Comparison of ENCODE assay signal across 19 cellular contexts in the genomic region with DNA sequence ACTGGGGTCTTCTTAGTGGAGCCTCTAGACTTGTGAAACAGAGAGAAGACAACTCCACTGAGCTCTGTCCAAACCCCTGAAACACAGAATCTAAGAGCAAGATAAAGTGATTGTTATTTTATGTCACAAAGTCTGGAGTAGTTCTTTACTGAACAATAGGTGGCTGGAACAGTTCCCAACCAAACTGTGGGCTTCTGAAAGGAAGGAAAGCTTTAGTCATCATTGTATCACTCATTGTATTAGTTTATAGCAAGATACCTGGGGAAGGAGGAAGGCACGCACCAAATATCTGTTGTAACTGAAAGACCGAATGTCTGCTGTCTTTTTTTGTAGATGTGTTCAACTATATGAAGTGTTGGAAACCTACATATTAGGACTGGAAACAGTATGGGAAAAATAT.
"Had no signal": no experiment of that assay in that cellular context is flagged by ENCODE, and none has a peak within 500 bp of the region (broad histone marks: within the 10 kb centered on the region; RNA-seq: fewer than 3 reads in every experiment).

No MANE protein-coding gene starts in this region.

- H3K27ac Mint-ChIP-seq: naive thymus-derived CD4-positive, alpha-beta T cell; nephron progenitor cell; stimulated activated naive B cell treated with anti-CD40 and anti-IgM and Interleukin-4, amounts not matched to agents 10 μg/mL and 1 μg/mL and 100 μg/mL, for 72 hours; stimulated activated naive CD8-positive, alpha-beta T cell treated with anti-CD3 and anti-CD28 coated beads, Interleukin-15, amount 100 ng/mL, for 72 hours had no signal

- ATAC-seq: left colon; left ventricle myocardium superior; naive thymus-derived CD4-positive, alpha-beta T cell; right lobe of liver; stimulated activated naive B cell treated with anti-CD40 and anti-IgM and Interleukin-4, amounts not matched to agents 10 μg/mL and 1 μg/mL and 100 μg/mL, for 72 hours; stimulated activated naive CD8-positive, alpha-beta T cell treated with anti-CD3 and anti-CD28 coated beads, Interleukin-15, amount 100 ng/mL, for 72 hours had no signal

- DNase-seq: effector memory CD4-positive, alpha-beta T cell; esophagus squamous epithelium; foreskin melanocyte; head of caudate nucleus; left colon; left ventricle myocardium superior; naive thymus-derived CD4-positive, alpha-beta T cell; nephron progenitor cell; retina; right lobe of liver; spleen; stimulated activated CD4-positive, alpha-beta T cell treated with anti-CD3 and anti-CD28 coated beads, Interleukin-15, amount 100 ng/mL, for 24 hours; stimulated activated CD4-positive, alpha-beta T cell treated with anti-CD3 and anti-CD28 coated beads, Interleukin-2, amount 100 ng/mL, for 24 hours; stimulated activated CD4-positive, alpha-beta T cell treated with anti-CD3 and anti-CD28 coated beads, Interleukin-4, amount 100 ng/mL, for 4 hours; stimulated activated naive B cell treated with anti-CD40 and anti-IgM and Interleukin-4, amounts not matched to agents 10 μg/mL and 1 μg/mL and 100 μg/mL, for 72 hours; stimulated activated naive CD8-positive, alpha-beta T cell treated with anti-CD3 and anti-CD28 coated beads, Interleukin-15, amount 100 ng/mL, for 72 hours; testis; transverse colon had no signal

- FAIRE-seq: endometrium had no signal

- H3K36me3 Mint-ChIP-seq: naive thymus-derived CD4-positive, alpha-beta T cell; stimulated activated naive B cell treated with anti-CD40 and anti-IgM and Interleukin-4, amounts not matched to agents 10 μg/mL and 1 μg/mL and 100 μg/mL, for 72 hours had no signal

- H3K27me3 Mint-ChIP-seq: stimulated activated naive B cell treated with anti-CD40 and anti-IgM and Interleukin-4, amounts not matched to agents 10 μg/mL and 1 μg/mL and 100 μg/mL, for 72 hours; stimulated activated naive CD8-positive, alpha-beta T cell treated with anti-CD3 and anti-CD28 coated beads, Interleukin-15, amount 100 ng/mL, for 72 hours had no signal

- H3K4me1 Mint-ChIP-seq: naive thymus-derived CD4-positive, alpha-beta T cell; nephron progenitor cell; stimulated activated naive B cell treated with anti-CD40 and anti-IgM and Interleukin-4, amounts not matched to agents 10 μg/mL and 1 μg/mL and 100 μg/mL, for 72 hours; stimulated activated naive CD8-positive, alpha-beta T cell treated with anti-CD3 and anti-CD28 coated beads, Interleukin-15, amount 100 ng/mL, for 72 hours had no signal

- H3K9me3 Mint-ChIP-seq: nephron progenitor cell; stimulated activated naive B cell treated with anti-CD40 and anti-IgM and Interleukin-4, amounts not matched to agents 10 μg/mL and 1 μg/mL and 100 μg/mL, for 72 hours; stimulated activated naive CD8-positive, alpha-beta T cell treated with anti-CD3 and anti-CD28 coated beads, Interleukin-15, amount 100 ng/mL, for 72 hours had no signal

- H3K4me3 Mint-ChIP-seq: naive thymus-derived CD4-positive, alpha-beta T cell; nephron progenitor cell; stimulated activated naive B cell treated with anti-CD40 and anti-IgM and Interleukin-4, amounts not matched to agents 10 μg/mL and 1 μg/mL and 100 μg/mL, for 72 hours; stimulated activated naive CD8-positive, alpha-beta T cell treated with anti-CD3 and anti-CD28 coated beads, Interleukin-15, amount 100 ng/mL, for 72 hours had no signal
